ENCODE assay signal across 16 cellular contexts in genomic region chr6:167091149-167092107, GRCh38. TPM values are rescaled to one million over a fixed set of nuclear protein-coding genes. Genes with fewer than 3 reads are reported as not detected.
DNase-seq lines count a peak whose midpoint lies in the region; ATAC-seq and TF ChIP-seq lines count a peak whose summit lies in the region.
"Had no signal": no experiment of that assay in that cellular context is flagged by ENCODE, and none has a peak within 500 bp of the region (broad histone marks: within the 10 kb centered on the region; RNA-seq: fewer than 3 reads in every experiment).

No MANE protein-coding gene starts in this region.

- H3K4me1 Mint-ChIP-seq in activated naive CD8-positive, alpha-beta T cell treated with anti-CD3 and anti-CD28 coated beads, Interleukin-2, amount 50 U/mL, for 24 hours: peaks cover 69% of the 10 kb centered on the region

- no peak overlapping the region for H3K4me3 ChIP-seq in NB4 (ENCODE audit: low read depth, low read length)
- H3K4me3 ChIP-seq: psoas muscle had no signal

- peak overlapping the region; percentile 10 for H3K4me3 Mint-ChIP-seq in activated naive CD8-positive, alpha-beta T cell treated with anti-CD3 and anti-CD28 coated beads, Interleukin-2, amount 50 U/mL, for 24 hours

- H3K36me3 Mint-ChIP-seq in activated naive CD8-positive, alpha-beta T cell treated with anti-CD3 and anti-CD28 coated beads, Interleukin-2, amount 50 U/mL, for 24 hours (ENCODE audit: low read depth): peaks cover 3% of the 10 kb centered on the region

- no peak for TF ChIP-seq CTCF in NB4 (IDR thresholded peaks at IDR 0.05; ENCODE audit: low read depth, low read length)
- no peak for TF ChIP-seq CTCF in omental fat pad (IDR thresholded peaks at IDR 0.05)

- TF ChIP-seq POLR2A in NB4 (IDR thresholded peaks at IDR 0.05; ENCODE audit: extremely low read depth, insufficient read length): no peak

- peaks cover 13% of the 10 kb centered on the region for H3K9me3 Mint-ChIP-seq in activated naive CD8-positive, alpha-beta T cell treated with anti-CD3 and anti-CD28 coated beads, Interleukin-2, amount 50 U/mL, for 24 hours

- no peak for ATAC-seq in activated naive CD8-positive, alpha-beta T cell treated with anti-CD3 and anti-CD28 coated beads, Interleukin-2, amount 50 U/mL, for 24 hours
- peak; percentile 31 for ATAC-seq in omental fat pad (ENCODE audit: low FRiP score)
- ATAC-seq in HG02642 (IDR thresholded peaks at IDR 0.05; ENCODE audit: poor library complexity, unreplicated experiment): no peak
- ATAC-seq: left colon, psoas muscle had no signal

- H3K27ac ChIP-seq in substantia nigra (ENCODE audit: low read depth, low read length, poor library complexity, severe bottlenecking): no peak overlapping the region
- H3K27ac ChIP-seq: psoas muscle had no signal

- peak; percentile 20 for DNase-seq in activated CD4-positive, alpha-beta T cell treated with anti-CD3 and anti-CD28 coated beads, Interleukin-2, amount 50 U/mL, for 1 hour
- no peak for DNase-seq in activated CD4-positive, alpha-beta T cell treated with anti-CD3 and anti-CD28 coated beads, Interleukin-2, amount 50 U/mL, for 4 hours
- peak; percentile 77 for DNase-seq in NB4 (ENCODE audit: low read depth)
- DNase-seq in activated naive CD8-positive, alpha-beta T cell treated with anti-CD3 and anti-CD28 coated beads, Interleukin-2, amount 50 U/mL, for 24 hours: no peak
- DNase-seq in omental fat pad (ENCODE audit: low spot score): no peak
- DNase-seq in AG20443 (ENCODE audit: low spot score): no peak
- DNase-seq in substantia nigra (lab: John Stamatoyannopoulos, UW): no peak
- DNase-seq: EL, foreskin fibroblast, GOT3, left colon, psoas muscle, SW 1271 had no signal

- H3K27ac Mint-ChIP-seq in activated naive CD8-positive, alpha-beta T cell treated with anti-CD3 and anti-CD28 coated beads, Interleukin-2, amount 50 U/mL, for 24 hours: peak overlapping the region; percentile 35

- no peaks in the 10 kb centered on the region for H3K27me3 Mint-ChIP-seq in activated naive CD8-positive, alpha-beta T cell treated with anti-CD3 and anti-CD28 coated beads, Interleukin-2, amount 50 U/mL, for 24 hours

RNA-seq across cellular contexts. Expression of gene CCR6, which starts 31.5 kb away (rescaled TPM):
- 1 to 10 TPM in 2 of 4 donors, under 1 TPM in 1, not detected in 1; 0.36 to 1.1 (median 1.1) TPM for total RNA-seq in omental fat pad
- total RNA-seq: A673, psoas muscle, ureter had no signal

Comparison
In these comparisons a context has a peak if more than half of its experiments do, and no peak if none do; other contexts are left out.
1. DNase-seq: peak in activated CD4-positive, alpha-beta T cell treated with anti-CD3 and anti-CD28 coated beads, Interleukin-2, amount 50 U/mL, for 1 hour (single experiment) and NB4 (single experiment); none in activated CD4-positive, alpha-beta T cell treated with anti-CD3 and anti-CD28 coated beads, Interleukin-2, amount 50 U/mL, for 4 hours (0 of 2), activated naive CD8-positive, alpha-beta T cell treated with anti-CD3 and anti-CD28 coated beads, Interleukin-2, amount 50 U/mL, for 24 hours (single experiment), omental fat pad (single experiment), AG20443 (single experiment) and substantia nigra (0 of 49).